ENCODE assay signal across 9 cellular contexts in the genomic region with DNA sequence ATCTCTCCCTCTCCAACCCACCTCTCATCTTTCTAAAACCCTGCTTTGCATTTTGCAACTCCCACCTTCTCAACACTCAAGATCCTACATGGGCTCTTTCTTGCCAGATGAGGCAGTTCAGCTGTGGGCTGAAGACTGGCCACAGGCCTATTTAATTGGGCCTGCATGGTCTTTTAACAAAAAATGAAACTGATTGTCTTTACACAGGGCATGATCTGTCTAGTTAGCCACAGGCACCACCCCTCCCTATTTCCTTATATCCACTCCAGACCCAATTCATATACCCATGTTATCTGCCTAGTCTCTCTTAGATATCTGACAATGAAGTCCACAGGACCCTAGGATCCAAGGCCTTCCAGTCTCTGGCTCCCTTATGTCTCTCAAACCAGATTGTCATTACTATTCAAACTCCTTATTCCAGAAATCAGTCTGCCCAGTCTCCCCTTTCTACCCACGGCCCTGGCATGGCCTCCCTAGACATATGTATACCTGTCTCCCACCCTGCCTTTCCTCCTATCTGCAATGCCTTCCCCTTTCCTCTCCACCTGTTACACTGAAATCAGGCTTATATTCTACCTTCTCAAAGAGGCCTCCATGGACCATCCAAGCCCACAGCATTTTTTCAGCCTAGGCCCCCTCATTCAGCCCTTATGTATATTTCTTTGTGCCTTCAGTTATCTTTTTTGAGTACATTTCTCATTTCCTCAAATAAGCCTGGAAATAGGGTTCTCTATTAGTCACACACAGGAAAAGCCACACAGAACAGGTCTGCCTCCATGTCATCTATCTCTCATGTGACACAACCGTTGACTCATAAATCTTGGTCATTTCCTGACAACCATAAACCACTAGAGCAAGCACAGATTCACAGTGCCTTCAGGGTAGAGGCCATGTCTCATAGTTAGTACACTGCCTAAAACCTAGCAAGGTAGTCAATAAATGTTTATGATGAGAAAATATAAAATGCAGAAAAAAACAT. TPM values are rescaled to one million over a fixed set of nuclear protein-coding genes. Genes with fewer than 3 reads are reported as not detected.
DNase-seq lines count a peak whose midpoint lies in the region; ATAC-seq and TF ChIP-seq lines count a peak whose summit lies in the region.
"Had no signal": no experiment of that assay in that cellular context is flagged by ENCODE, and none has a peak within 500 bp of the region (broad histone marks: within the 10 kb centered on the region; RNA-seq: fewer than 3 reads in every experiment).

No MANE protein-coding gene starts in this region.

- TF ChIP-seq RAD21 in SK-N-SH (IDR thresholded peaks at IDR 0.05; ENCODE audit: low read length): no peak

- no peak overlapping the region; the same call in 1 of the 2 replicates for H3K4me2 ChIP-seq in SK-N-SH

- WGBS in SK-N-SH (ENCODE audit: low lambda C conversion rate): 51% methylated on average over 2 of the region's 2 CpGs

- no peak overlapping the region for H3K4me3 ChIP-seq in SK-N-SH (ENCODE audit: low read depth in 2 of 2, low read length in 1 of 2)

- no peaks in the 10 kb centered on the region for H3F3A ChIP-seq in SK-N-SH (replicated peaks; ENCODE audit: insufficient read depth)

- POLR2A ChIA-PET in SK-N-SH (lab: Yijun Ruan, JAX): no interaction called here

- H3K9me3 ChIP-seq in SK-N-SH: no peaks in the 10 kb centered on the region

- H3K36me3 Mint-ChIP-seq in CD14-positive monocyte: peaks cover 3 to 5% of the 10 kb centered on the region in 2 donors
- H3K36me3 Mint-ChIP-seq: IgD-negative memory B cell had no signal

- no peak overlapping the region for H3K9ac ChIP-seq in SK-N-SH

- no peak overlapping the region for H2AFZ ChIP-seq in SK-N-SH (ENCODE audit: low read depth)

- no peaks in the 10 kb centered on the region for H4K20me1 ChIP-seq in SK-N-SH (ENCODE audit: insufficient read depth)

- CTCF ChIA-PET in SK-N-SH (lab: Yijun Ruan, JAX): interaction anchor here (1.0 to 1.5 kb wide), 2 partner anchors 81 to 401 kb away, joined by 3 read pairs; no protein-coding TSS in a partner anchor

- H3K9me3 Mint-ChIP-seq in CD14-positive monocyte: peaks cover 0 to 8% (median 2%) of the 10 kb centered on the region in 7 donors
- H3K9me3 Mint-ChIP-seq: IgD-negative memory B cell had no signal

- ATAC-seq in GM19035 (IDR thresholded peaks at IDR 0.05; ENCODE audit: unreplicated experiment) (peak; percentile 94), HG03108 (IDR thresholded peaks at IDR 0.05; ENCODE audit: unreplicated experiment) (peak; percentile 89)

- H3K27me3 Mint-ChIP-seq in CD14-positive monocyte (ENCODE audit: low read depth in 3 of 3): peaks cover 5 to 12% (median 11%) of the 10 kb centered on the region in 3 donors
- H3K27me3 Mint-ChIP-seq: IgD-negative memory B cell had no signal

- DNase-seq in CD14-positive monocyte (ENCODE audit: low spot score) (peak; percentile 74), SK-N-SH (no peak), islet precursor cell (no peak), SHP77 (lab: John Stamatoyannopoulos, UW) (no peak)
- peak; percentile 23 for DNase-seq in effector CD4-positive, alpha-beta T cell
- peak; percentile 3 to 31 for DNase-seq in stimulated activated CD4-positive, alpha-beta T cell treated with anti-CD3 and anti-CD28 coated beads, Interleukin-1b, Interleukin-23, amount 100 ng/mL, for 4 hours (ENCODE audit: low read depth in 2 of 2)

- no peaks in the 10 kb centered on the region for H3K9me2 ChIP-seq in SK-N-SH

- peak overlapping the region; percentile 2 to 46 for H3K4me3 Mint-ChIP-seq in CD14-positive monocyte
- H3K4me3 Mint-ChIP-seq: IgD-negative memory B cell had no signal

- peak overlapping the region; percentile 94 to 100 (median 99) for H3K27ac Mint-ChIP-seq in CD14-positive monocyte

- no peaks in the 10 kb centered on the region for H3K36me3 ChIP-seq in SK-N-SH (replicated peaks in 1 of 2; ENCODE audit: control insufficient read depth in 1 of 2, insufficient read depth in 2 of 2, low read length in 1 of 2)

- no peak for TF ChIP-seq CTCF in CD14-positive monocyte (IDR thresholded peaks at IDR 0.05)
- no peak for TF ChIP-seq CTCF in SK-N-SH (IDR thresholded peaks at IDR 0.05)

- peak in 1 of 2 experiments; percentile 34; a peak in 1 of 4 replicates for TF ChIP-seq EP300 in SK-N-SH (IDR thresholded peaks at IDR 0.05; ENCODE audit: borderline replicate concordance in 1 of 2, low read depth in 1 of 2, low read length in 1 of 2)

- no peaks in the 10 kb centered on the region; a peak in 1 of 4 replicates for H3K4me1 ChIP-seq in SK-N-SH (ENCODE audit: control insufficient read depth in 1 of 2, insufficient read depth in 2 of 2, low read depth in 1 of 2, low read length in 1 of 2)

- H3K27ac ChIP-seq in SK-N-SH (ENCODE audit: low read depth in 2 of 2, low read length in 1 of 2): peak overlapping the region in 1 of 2 experiments; percentile 15; a peak in 1 of 4 replicates

- no peaks in the 10 kb centered on the region for H3K27me3 ChIP-seq in SK-N-SH (ENCODE audit: insufficient read depth)

- H3K79me2 ChIP-seq in SK-N-SH (ENCODE audit: insufficient read depth): no peaks in the 10 kb centered on the region

- H3K4me1 Mint-ChIP-seq in CD14-positive monocyte: peaks cover 33% of the 10 kb centered on the region

- intact Hi-C loops in CD14-positive monocyte (cut with micrococcal nuclease): no loop called here

TF ChIP-seq in SK-N-SH, 30 proteins besides CTCF, POLR2A, EP300 and RAD21 (continues in another document):
- TF ChIP-seq FOXJ3 (CRISPR knock-in tag; IDR thresholded peaks at IDR 0.05) (no peak), TAF1 (IDR thresholded peaks at IDR 0.05; ENCODE audit: borderline replicate concordance, low read depth, low read length) (no peak), SMC3 (IDR thresholded peaks at IDR 0.05; ENCODE audit: low read depth, low read length) (no peak), MXI1 (IDR thresholded peaks at IDR 0.05; ENCODE audit: low read depth, low read length) (no peak), ELF1 (IDR thresholded peaks at IDR 0.05) (no peak), FOSL2 (IDR thresholded peaks at IDR 0.05; ENCODE audit: borderline replicate concordance, low read depth) (peak; percentile 42; the same call in 1 of the 2 replicates), EZH2phosphoT487 (IDR thresholded peaks at IDR 0.05; ENCODE audit: borderline replicate concordance, low read depth) (no peak), MEF2A (IDR thresholded peaks at IDR 0.05; ENCODE audit: borderline replicate concordance, low read depth) (no peak), FOXM1 (IDR thresholded peaks at IDR 0.05; ENCODE audit: low read depth) (no peak), GABPA (IDR thresholded peaks at IDR 0.05; ENCODE audit: low read depth) (no peak)
- TF ChIP-seq, protein P1, sequence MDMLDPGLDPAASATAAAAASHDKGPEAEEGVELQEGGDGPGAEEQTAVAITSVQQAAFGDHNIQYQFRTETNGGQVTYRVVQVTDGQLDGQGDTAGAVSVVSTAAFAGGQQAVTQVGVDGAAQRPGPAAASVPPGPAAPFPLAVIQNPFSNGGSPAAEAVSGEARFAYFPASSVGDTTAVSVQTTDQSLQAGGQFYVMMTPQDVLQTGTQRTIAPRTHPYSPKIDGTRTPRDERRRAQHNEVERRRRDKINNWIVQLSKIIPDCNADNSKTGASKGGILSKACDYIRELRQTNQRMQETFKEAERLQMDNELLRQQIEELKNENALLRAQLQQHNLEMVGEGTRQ (IDR thresholded peaks at IDR 0.05; ENCODE audit: borderline replicate concordance, low read depth, low read length): no peak
- TF ChIP-seq, protein P2, sequence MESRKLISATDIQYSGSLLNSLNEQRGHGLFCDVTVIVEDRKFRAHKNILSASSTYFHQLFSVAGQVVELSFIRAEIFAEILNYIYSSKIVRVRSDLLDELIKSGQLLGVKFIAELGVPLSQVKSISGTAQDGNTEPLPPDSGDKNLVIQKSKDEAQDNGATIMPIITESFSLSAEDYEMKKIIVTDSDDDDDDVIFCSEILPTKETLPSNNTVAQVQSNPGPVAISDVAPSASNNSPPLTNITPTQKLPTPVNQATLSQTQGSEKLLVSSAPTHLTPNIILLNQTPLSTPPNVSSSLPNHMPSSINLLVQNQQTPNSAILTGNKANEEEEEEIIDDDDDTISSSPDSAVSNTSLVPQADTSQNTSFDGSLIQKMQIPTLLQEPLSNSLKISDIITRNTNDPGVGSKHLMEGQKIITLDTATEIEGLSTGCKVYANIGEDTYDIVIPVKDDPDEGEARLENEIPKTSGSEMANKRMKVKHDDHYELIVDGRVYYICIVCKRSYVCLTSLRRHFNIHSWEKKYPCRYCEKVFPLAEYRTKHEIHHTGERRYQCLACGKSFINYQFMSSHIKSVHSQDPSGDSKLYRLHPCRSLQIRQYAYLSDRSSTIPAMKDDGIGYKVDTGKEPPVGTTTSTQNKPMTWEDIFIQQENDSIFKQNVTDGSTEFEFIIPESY (IDR thresholded peaks at IDR 0.05; ENCODE audit: borderline replicate concordance, low read depth): no peak
- TF ChIP-seq, protein P3, sequence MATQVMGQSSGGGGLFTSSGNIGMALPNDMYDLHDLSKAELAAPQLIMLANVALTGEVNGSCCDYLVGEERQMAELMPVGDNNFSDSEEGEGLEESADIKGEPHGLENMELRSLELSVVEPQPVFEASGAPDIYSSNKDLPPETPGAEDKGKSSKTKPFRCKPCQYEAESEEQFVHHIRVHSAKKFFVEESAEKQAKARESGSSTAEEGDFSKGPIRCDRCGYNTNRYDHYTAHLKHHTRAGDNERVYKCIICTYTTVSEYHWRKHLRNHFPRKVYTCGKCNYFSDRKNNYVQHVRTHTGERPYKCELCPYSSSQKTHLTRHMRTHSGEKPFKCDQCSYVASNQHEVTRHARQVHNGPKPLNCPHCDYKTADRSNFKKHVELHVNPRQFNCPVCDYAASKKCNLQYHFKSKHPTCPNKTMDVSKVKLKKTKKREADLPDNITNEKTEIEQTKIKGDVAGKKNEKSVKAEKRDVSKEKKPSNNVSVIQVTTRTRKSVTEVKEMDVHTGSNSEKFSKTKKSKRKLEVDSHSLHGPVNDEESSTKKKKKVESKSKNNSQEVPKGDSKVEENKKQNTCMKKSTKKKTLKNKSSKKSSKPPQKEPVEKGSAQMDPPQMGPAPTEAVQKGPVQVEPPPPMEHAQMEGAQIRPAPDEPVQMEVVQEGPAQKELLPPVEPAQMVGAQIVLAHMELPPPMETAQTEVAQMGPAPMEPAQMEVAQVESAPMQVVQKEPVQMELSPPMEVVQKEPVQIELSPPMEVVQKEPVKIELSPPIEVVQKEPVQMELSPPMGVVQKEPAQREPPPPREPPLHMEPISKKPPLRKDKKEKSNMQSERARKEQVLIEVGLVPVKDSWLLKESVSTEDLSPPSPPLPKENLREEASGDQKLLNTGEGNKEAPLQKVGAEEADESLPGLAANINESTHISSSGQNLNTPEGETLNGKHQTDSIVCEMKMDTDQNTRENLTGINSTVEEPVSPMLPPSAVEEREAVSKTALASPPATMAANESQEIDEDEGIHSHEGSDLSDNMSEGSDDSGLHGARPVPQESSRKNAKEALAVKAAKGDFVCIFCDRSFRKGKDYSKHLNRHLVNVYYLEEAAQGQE (IDR thresholded peaks at IDR 0.05; ENCODE audit: low read depth, low read length): no peak

RNA-seq across cellular contexts. Expression of a gene that starts 39.0 kb away (rescaled TPM):
- not detected for polyA plus RNA-seq in CD14-positive monocyte
- 0.08 and 0.11 TPM in 2 replicates for polyA plus RNA-seq in SK-N-SH (2012; rRNA removed)
- 0.08 and 0.25 TPM in 2 replicates for polyA plus RNA-seq in SK-N-SH (2012; cell fraction: cytosol; rRNA removed)
- not detected in 2 replicates for polyA plus RNA-seq in SK-N-SH (2012; cell fraction: nucleus; rRNA removed)
- polyA plus RNA-seq: IgD-negative memory B cell had no signal

Comparison
In these comparisons a context has a peak if more than half of its experiments do, and no peak if none do; other contexts are left out.
1. DNase-seq: peak in CD14-positive monocyte (single experiment), effector CD4-positive, alpha-beta T cell (single experiment) and stimulated activated CD4-positive, alpha-beta T cell treated with anti-CD3 and anti-CD28 coated beads, Interleukin-1b, Interleukin-23, amount 100 ng/mL, for 4 hours (2 of 2); none in SK-N-SH (single experiment), islet precursor cell (single experiment) and SHP77 (0 of 2).